In genomic region chr4:112077743-112078142, GRCh38 we compare ENCODE assay signal across 1 cellular context.
TF ChIP-seq lines count a peak whose summit lies in the region.

No MANE protein-coding gene starts in this region.

TF ChIP-seq in GM23338, 12 proteins besides CTCF, POLR2A, EP300 and RAD21:
- no peak for TF ChIP-seq NANOG (IDR thresholded peaks at IDR 0.05; ENCODE audit: borderline replicate concordance)
- TF ChIP-seq ZNF114 (CRISPR knock-in tag; IDR thresholded peaks at IDR 0.05), result no peak
- no peak for TF ChIP-seq REST (IDR thresholded peaks at IDR 0.05; ENCODE audit: unreplicated experiment)
- TF ChIP-seq ETS1 (IDR thresholded peaks at IDR 0.05), result no peak
- TF ChIP-seq POLR2AphosphoS5 (IDR thresholded peaks at IDR 0.05; ENCODE audit: low read depth), result no peak
- no peak for TF ChIP-seq EZH2 (IDR thresholded peaks at IDR 0.05; ENCODE audit: low read depth, unreplicated experiment)
